In the genomic region with DNA sequence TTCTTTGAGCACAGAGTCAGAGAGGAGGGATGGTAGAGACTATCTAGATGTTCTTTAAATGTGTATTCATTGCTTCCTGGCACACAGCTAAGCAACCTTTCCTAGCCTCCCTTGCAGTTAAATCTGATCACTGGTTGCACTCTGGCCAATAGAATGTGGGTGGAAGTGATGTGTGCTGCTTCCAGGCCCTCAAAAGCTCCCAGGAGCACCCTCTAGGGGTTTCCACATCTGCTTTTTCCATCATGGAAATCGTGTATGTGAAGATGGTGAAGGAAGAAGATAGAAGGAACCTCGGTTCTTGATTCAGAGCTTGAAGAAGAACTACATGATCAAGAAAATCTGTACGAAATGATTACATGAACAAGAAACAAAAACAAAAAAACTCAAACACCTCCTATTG, we compare ENCODE assay signal across 24 cellular contexts.
"Had no signal": no experiment of that assay in that cellular context is flagged by ENCODE, and none has a peak within 500 bp of the region (broad histone marks: within the 10 kb centered on the region; RNA-seq: fewer than 3 reads in every experiment).

No MANE protein-coding gene starts in this region.

- H3K4me3 ChIP-seq: K562 had no signal

- FAIRE-seq: K562 had no signal

- H3K9me3 Mint-ChIP-seq: IgD-negative memory B cell had no signal

- H3K27ac Mint-ChIP-seq: IgD-negative memory B cell had no signal

- DNase-seq: Kasumi-1, MV-4-11, NCI-H1048, NCI-H1105 treated with DMSO at 0.1 percent for 48 hours, NCI-H1417 treated with DMSO at 0.1 percent for 48 hours, NCI-H146, NCI-H1694 treated with DMSO at 0.1 percent for 48 hours, NCI-H1930, NCI-H2081, NCI-H2107, NCI-H2171, NCI-H226, NCI-H446, NCI-H510A, NCI-H524 treated with DMSO at 0.1 percent for 48 hours, NCI-H69, NCI-H774, SHP77, SK-N-SH, SW 1271 had no signal

- H3K4me3 Mint-ChIP-seq: IgD-negative memory B cell had no signal

- H3K9ac ChIP-seq: KMS-11, SK-N-SH had no signal

- H3K4me2 ChIP-seq: KMS-11, SK-N-SH had no signal

- ATAC-seq: K562 had no signal

- H3K27ac ChIP-seq: KMS-11, RWPE1 had no signal

- H3K27me3 Mint-ChIP-seq: IgD-negative memory B cell had no signal

- H3K36me3 Mint-ChIP-seq: IgD-negative memory B cell had no signal

- H3K4me1 Mint-ChIP-seq: IgD-negative memory B cell had no signal

- H3K9me3 ChIP-seq: SK-N-SH had no signal
